8 cellular contexts compared by ENCODE assay signal in the genomic region with DNA sequence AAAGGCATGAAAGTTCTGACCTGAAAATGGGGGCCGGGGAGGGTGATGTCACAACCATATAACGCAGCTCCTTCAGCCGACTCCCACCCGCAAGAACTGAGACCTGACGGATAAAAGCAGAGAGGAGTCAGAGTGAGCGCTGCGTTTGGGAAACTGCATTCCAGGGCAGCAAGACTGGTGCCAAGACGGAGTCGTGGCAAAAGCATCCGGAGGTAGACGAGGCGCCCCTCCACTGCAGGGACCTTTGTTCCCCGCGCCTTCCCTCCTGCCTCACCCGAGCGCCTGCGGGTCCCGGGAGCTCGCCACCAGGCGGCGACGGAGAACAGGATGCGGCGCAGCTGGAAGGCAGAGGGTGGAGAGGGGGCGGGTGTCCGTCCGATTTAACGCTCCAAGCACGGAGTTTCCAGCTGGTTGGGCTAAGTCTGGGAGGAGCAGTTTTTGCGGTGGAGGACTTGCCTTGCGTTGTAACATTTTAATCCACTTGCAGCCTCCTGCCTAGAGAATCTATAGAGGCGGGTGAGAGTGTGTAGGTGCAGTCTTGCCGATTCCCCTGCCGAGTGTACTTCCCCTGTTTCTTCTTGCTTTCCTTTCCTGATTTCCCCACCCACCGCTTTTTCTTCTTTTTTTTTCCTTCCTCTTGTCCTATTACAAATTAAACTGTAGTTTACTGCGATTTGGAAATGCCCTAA. TPM values are rescaled to one million over a fixed set of nuclear protein-coding genes. Genes with fewer than 3 reads are reported as not detected.
DNase-seq lines count a peak whose midpoint lies in the region; ATAC-seq lines count a peak whose summit lies in the region.

No MANE protein-coding gene starts in this region.

- DNase-seq in D341Med (ENCODE audit: low spot score) (peak; percentile 92), SHP77 treated with DMSO at 0.1 percent for 48 hours (lab: John Stamatoyannopoulos, UW) (peak; percentile 67), germinal center (ENCODE audit: low spot score) (peak; percentile 48), non-pigmented ciliary epithelial cell (ENCODE audit: low read depth) (peak; percentile 45)
- peak; percentile 10 to 46 (median 24) for DNase-seq in activated naive CD4-positive, alpha-beta T cell (lab: John Stamatoyannopoulos, UW)

- ATAC-seq in GM19463 (IDR thresholded peaks at IDR 0.05; ENCODE audit: unreplicated experiment) (peak; percentile 47), HG03575 (IDR thresholded peaks at IDR 0.05; ENCODE audit: extremely low read depth, insufficient number of reproducible peaks, low FRiP score, unreplicated experiment) (peak; percentile 20)

- peak overlapping the region; percentile 75 for H3K27ac ChIP-seq in temporal lobe (ENCODE audit: low read depth, low read length)

RNA-seq across cellular contexts. Expression of gene CPNE8, which starts 1.2 kb away (rescaled TPM):
- 36.1 TPM for total RNA-seq in temporal lobe

Comparison
In these comparisons a context has a peak if more than half of its experiments do, and no peak if none do; other contexts are left out.
1. Peak in every context shown above with its lines: DNase-seq, ATAC-seq and H3K27ac ChIP-seq.
2. DNase-seq: peak in every context shown above with its lines; median percentile 92 in D341Med; 67 in SHP77 treated with DMSO at 0.1 percent for 48 hours; 48 in germinal center; 45 in non-pigmented ciliary epithelial cell; 24 in activated naive CD4-positive, alpha-beta T cell.